Comparison of ENCODE assay signal across 27 cellular contexts in genomic region chr4:108417923-108418322, GRCh38.
DNase-seq lines count a peak whose midpoint lies in the region; ATAC-seq, FAIRE-seq and TF ChIP-seq lines count a peak whose summit lies in the region.
"Had no signal": no experiment of that assay in that cellular context is flagged by ENCODE, and none has a peak within 500 bp of the region (broad histone marks: within the 10 kb centered on the region; RNA-seq: fewer than 3 reads in every experiment).

No MANE protein-coding gene starts in this region.

- H4K20me1 ChIP-seq in neural progenitor cell (ENCODE audit: low read depth): no peaks in the 10 kb centered on the region

- peak overlapping the region; percentile 93 for H3K27ac Mint-ChIP-seq in neural progenitor cell
- no peak overlapping the region for H3K27ac Mint-ChIP-seq in CD4-positive, alpha-beta T cell
- H3K27ac Mint-ChIP-seq: stimulated activated naive B cell treated with anti-CD40 and anti-IgM and Interleukin-4, amounts not matched to agents 10 μg/mL and 1 μg/mL and 100 μg/mL, for 72 hours; T-helper 17 cell had no signal

- peaks cover 5% of the 10 kb centered on the region for H3K27me3 Mint-ChIP-seq in neural progenitor cell (ENCODE audit: insufficient read depth, low read depth)
- no peaks in the 10 kb centered on the region for H3K27me3 Mint-ChIP-seq in CD4-positive, alpha-beta T cell
- H3K27me3 Mint-ChIP-seq: T-helper 17 cell had no signal

- peaks cover 2% of the 10 kb centered on the region for H3K36me3 Mint-ChIP-seq in neural progenitor cell
- H3K36me3 Mint-ChIP-seq in CD4-positive, alpha-beta T cell (ENCODE audit: low read depth): no peaks in the 10 kb centered on the region
- H3K36me3 Mint-ChIP-seq: stimulated activated naive B cell treated with anti-CD40 and anti-IgM and Interleukin-4, amounts not matched to agents 10 μg/mL and 1 μg/mL and 100 μg/mL, for 72 hours had no signal

- H3K27ac ChIP-seq in brain microvascular endothelial cell: no peak overlapping the region
- H3K27ac ChIP-seq in neural progenitor cell: no peak overlapping the region
- H3K27ac ChIP-seq in CD4-positive, alpha-beta T cell (ENCODE audit: low read depth, low read length): no peak overlapping the region
- H3K27ac ChIP-seq: C4-2B, cardiac muscle cell, upper lobe of right lung, VCaP had no signal

- no peak for TF ChIP-seq CTCF in brain microvascular endothelial cell (IDR thresholded peaks at IDR 0.05; ENCODE audit: low read depth, low read length, missing control alignments)
- TF ChIP-seq CTCF in neural progenitor cell (IDR thresholded peaks at IDR 0.05): no peak
- no peak for TF ChIP-seq CTCF in omental fat pad (IDR thresholded peaks at IDR 0.05)
- no peak for TF ChIP-seq CTCF in CD4-positive, alpha-beta T cell (IDR thresholded peaks at IDR 0.05)

- peaks cover 6% of the 10 kb centered on the region for H3K9me3 Mint-ChIP-seq in neural progenitor cell
- H3K9me3 Mint-ChIP-seq in CD4-positive, alpha-beta T cell: no peaks in the 10 kb centered on the region

- no peak overlapping the region for H3K4me3 ChIP-seq in brain microvascular endothelial cell (ENCODE audit: low read depth, low read length)
- no peak overlapping the region for H3K4me3 ChIP-seq in neural progenitor cell
- H3K4me3 ChIP-seq: cardiac muscle cell, upper lobe of right lung had no signal

- ATAC-seq in omental fat pad (ENCODE audit: low FRiP score) (no peak), Right ventricle myocardium inferior (no peak)
- ATAC-seq in CD4-positive, alpha-beta T cell (ENCODE audit: poor library complexity): no peak
- ATAC-seq: activated T-cell treated with anti-CD3 and anti-CD28 coated beads, Interleukin-2, amount 50 U/mL, for 4 hours; esophagus mucosa; sciatic nerve; stimulated activated naive B cell treated with anti-CD40 and anti-IgM and Interleukin-4, amounts not matched to agents 10 μg/mL and 1 μg/mL and 100 μg/mL, for 72 hours; T-helper 17 cell; upper lobe of right lung had no signal

- POLR2A ChIA-PET in CD4-positive, alpha-beta T cell (lab: Charles Lee): no interaction called here

- no peaks in the 10 kb centered on the region for H3F3A ChIP-seq in neural progenitor cell (ENCODE audit: low read depth)

- in situ Hi-C loops in brain microvascular endothelial cell (cut with HindIII; ENCODE audit: low pct_ligation_motif_present, low sequenced_read_pairs): no loop called here

- no peak overlapping the region for H3K9ac ChIP-seq in neural progenitor cell
- H3K9ac ChIP-seq: SK-N-SH had no signal

- H3K27me3 ChIP-seq in brain microvascular endothelial cell (replicated peaks): no peaks in the 10 kb centered on the region
- no peaks in the 10 kb centered on the region for H3K27me3 ChIP-seq in neural progenitor cell
- no peaks in the 10 kb centered on the region for H3K27me3 ChIP-seq in CD4-positive, alpha-beta T cell (ENCODE audit: control insufficient read depth, insufficient read depth, low read length)
- H3K27me3 ChIP-seq: cardiac muscle cell, upper lobe of right lung had no signal

- peaks cover 4% of the 10 kb centered on the region for H3K9me3 ChIP-seq in neural progenitor cell (ENCODE audit: low read depth)
- no peaks in the 10 kb centered on the region for H3K9me3 ChIP-seq in CD4-positive, alpha-beta T cell (ENCODE audit: control insufficient read depth, low read length)
- H3K9me3 ChIP-seq: SK-N-SH, upper lobe of right lung had no signal

- no peak overlapping the region for H3K4me2 ChIP-seq in neural progenitor cell
- H3K4me2 ChIP-seq: SK-N-SH had no signal

- CTCF ChIA-PET in CD4-positive, alpha-beta T cell (lab: Charles Lee): no interaction called here

- H3K79me2 ChIP-seq in neural progenitor cell (ENCODE audit: low read depth): no peaks in the 10 kb centered on the region

- no peaks in the 10 kb centered on the region for H3K4me1 ChIP-seq in neural progenitor cell
- H3K4me1 ChIP-seq: upper lobe of right lung had no signal

- H3K4me3 Mint-ChIP-seq in neural progenitor cell: no peak overlapping the region
- no peak overlapping the region for H3K4me3 Mint-ChIP-seq in CD4-positive, alpha-beta T cell
- H3K4me3 Mint-ChIP-seq: activated T-cell treated with anti-CD3 and anti-CD28 coated beads, Interleukin-2, amount 50 U/mL, for 4 hours; stimulated activated naive B cell treated with anti-CD40 and anti-IgM and Interleukin-4, amounts not matched to agents 10 μg/mL and 1 μg/mL and 100 μg/mL, for 72 hours; T-helper 17 cell had no signal

- DNase-seq in EL (peak; percentile 12), RCC 7860 (ENCODE audit: low spot score) (peak; percentile 9), brain microvascular endothelial cell (peak; percentile 56), neural progenitor cell (ENCODE audit: low spot score) (no peak), omental fat pad (ENCODE audit: low spot score) (no peak), pons (ENCODE audit: low spot score) (no peak), Right ventricle myocardium inferior (ENCODE audit: missing footprints) (no peak)
- DNase-seq in CD4-positive, alpha-beta T cell: no peak
- DNase-seq: activated CD4-positive, alpha-beta T cell treated with anti-CD3 and anti-CD28 coated beads for 48 hours; activated naive CD4-positive, alpha-beta T cell; activated T-cell treated with anti-CD3 and anti-CD28 coated beads, Interleukin-2, amount 50 U/mL, for 4 hours; cortex of kidney; NCI-H1105; NCI-H1930; NCI-H226; posterior cingulate gyrus; SK-N-SH; stimulated activated naive B cell treated with anti-CD40 and anti-IgM and Interleukin-4, amounts not matched to agents 10 μg/mL and 1 μg/mL and 100 μg/mL, for 72 hours; T-helper 17 cell; upper lobe of right lung had no signal

- FAIRE-seq in RCC 7860 (lab: Jason Lieb, UNC): no peak
- FAIRE-seq: frontal cortex, GM12891 had no signal

- intact Hi-C loops in CD4-positive, alpha-beta T cell (cut with DNase I, micrococcal nuclease): no loop called here
- intact Hi-C loops in Right ventricle myocardium inferior (cut with DNase I): no loop called here

- H3K4me1 Mint-ChIP-seq in neural progenitor cell: peaks cover 3% of the 10 kb centered on the region
- H3K4me1 Mint-ChIP-seq in CD4-positive, alpha-beta T cell (ENCODE audit: low read depth): peaks cover 17% of the 10 kb centered on the region
- H3K4me1 Mint-ChIP-seq: stimulated activated naive B cell treated with anti-CD40 and anti-IgM and Interleukin-4, amounts not matched to agents 10 μg/mL and 1 μg/mL and 100 μg/mL, for 72 hours had no signal

- H2AFZ ChIP-seq in neural progenitor cell (replicated peaks): no peak overlapping the region

- H3K36me3 ChIP-seq in brain microvascular endothelial cell (replicated peaks) (no peaks in the 10 kb centered on the region), neural progenitor cell (no peaks in the 10 kb centered on the region)
- H3K36me3 ChIP-seq: cardiac muscle cell, upper lobe of right lung had no signal

Comparison
In these comparisons a context has a peak if more than half of its experiments do, and no peak if none do; other contexts are left out.
1. DNase-seq: peak in EL (single experiment), RCC 7860 (single experiment) and brain microvascular endothelial cell (single experiment); none in neural progenitor cell (single experiment), omental fat pad (single experiment), CD4-positive, alpha-beta T cell (0 of 10), pons (single experiment) and Right ventricle myocardium inferior (single experiment).